In genomic region chr17:50151041-50151936, GRCh38 we compare ENCODE assay signal across 8 cellular contexts. TPM values are rescaled to one million over a fixed set of nuclear protein-coding genes. Genes with fewer than 3 reads are reported as not detected.
A peak's percentile ranks its signal among the peaks of the same experiment; 100 is the strongest.
DNase-seq lines count a peak whose midpoint lies in the region; ATAC-seq and TF ChIP-seq lines count a peak whose summit lies in the region.

No MANE protein-coding gene starts in this region.

- peak overlapping the region; percentile 83 for H3K4me3 Mint-ChIP-seq in activated CD4-positive, alpha-beta memory T cell treated with anti-CD3 and anti-CD28 coated beads, Interleukin-2, amount 10 ng/mL, durations not matched to agents 7 days and 5 days

- H3K27me3 Mint-ChIP-seq in activated CD4-positive, alpha-beta memory T cell treated with anti-CD3 and anti-CD28 coated beads, Interleukin-2, amount 10 ng/mL, durations not matched to agents 7 days and 5 days: no peaks in the 10 kb centered on the region

- H3K9me3 Mint-ChIP-seq in activated CD4-positive, alpha-beta memory T cell treated with anti-CD3 and anti-CD28 coated beads, Interleukin-2, amount 10 ng/mL, durations not matched to agents 7 days and 5 days: no peaks in the 10 kb centered on the region

- peaks cover 0 to 5% of the 10 kb centered on the region in 2 donors for H3K36me3 ChIP-seq in duodenal mucosa (ENCODE audit: control insufficient read depth in 1 of 2, insufficient read depth in 2 of 2, low read length in 2 of 2)
- peaks cover 8% of the 10 kb centered on the region for H3K36me3 ChIP-seq in lower lobe of right lung

- H3K36me3 Mint-ChIP-seq in activated CD4-positive, alpha-beta memory T cell treated with anti-CD3 and anti-CD28 coated beads, Interleukin-2, amount 10 ng/mL, durations not matched to agents 7 days and 5 days (ENCODE audit: low read depth): peaks cover 34% of the 10 kb centered on the region

- H3K9me3 ChIP-seq in duodenal mucosa (ENCODE audit: control insufficient read depth in 1 of 2, low read length in 2 of 2) (no peaks in the 10 kb centered on the region), lower lobe of right lung (no peaks in the 10 kb centered on the region)

- POLR2A ChIA-PET in activated CD4-positive, alpha-beta memory T cell treated with anti-CD3 and anti-CD28 coated beads, Interleukin-2, amount 10 ng/mL, durations not matched to agents 7 days and 5 days (lab: Charles Lee): interaction anchor here (0.6 to 4.4 kb wide), 6 partner anchors 10 to 412 kb away, joined by 3 to 47 read pairs (median 8); partner anchors contain the start of gene SAMD14

- ATAC-seq in GM18873 (IDR thresholded peaks at IDR 0.05; ENCODE audit: low FRiP score, unreplicated experiment) (peak; percentile 31), HG03439 (IDR thresholded peaks at IDR 0.05; ENCODE audit: unreplicated experiment) (peak; percentile 39), lower lobe of right lung (peak; percentile 87 to 88)

- peak; percentile 57 for TF ChIP-seq CTCF in lower lobe of right lung (IDR thresholded peaks at IDR 0.05)

- H3K4me1 ChIP-seq in duodenal mucosa (ENCODE audit: control insufficient read depth in 1 of 2, insufficient read depth in 2 of 2, low read length in 2 of 2): peaks cover 46 to 49% of the 10 kb centered on the region in 2 donors
- peaks cover 61% of the 10 kb centered on the region for H3K4me1 ChIP-seq in lower lobe of right lung

- peaks cover 40% of the 10 kb centered on the region for H3K4me1 Mint-ChIP-seq in activated CD4-positive, alpha-beta memory T cell treated with anti-CD3 and anti-CD28 coated beads, Interleukin-2, amount 10 ng/mL, durations not matched to agents 7 days and 5 days

- no peaks in the 10 kb centered on the region for H3K27me3 ChIP-seq in duodenal mucosa (ENCODE audit: control insufficient read depth in 1 of 2, insufficient read depth in 2 of 2, low read length in 2 of 2)
- no peaks in the 10 kb centered on the region for H3K27me3 ChIP-seq in lower lobe of right lung (ENCODE audit: low read depth)

- H3K27ac ChIP-seq in duodenal mucosa (ENCODE audit: low read depth, low read length) (peak overlapping the region; percentile 85), lower lobe of right lung (peak overlapping the region; percentile 86)

- CTCF ChIA-PET in activated CD4-positive, alpha-beta memory T cell treated with anti-CD3 and anti-CD28 coated beads, Interleukin-2, amount 10 ng/mL, durations not matched to agents 7 days and 5 days (lab: Charles Lee): interaction anchor here (0.5 to 5.7 kb wide), 16 partner anchors 8 to 349 kb away, joined by 3 to 58 read pairs (median 4); partner anchors contain the start of gene PDK2

- peak overlapping the region; percentile 61 to 67 for H3K9ac ChIP-seq in duodenal mucosa (ENCODE audit: low read depth in 1 of 2, low read length in 2 of 2)

- H3K4me3 ChIP-seq in duodenal mucosa (ENCODE audit: low read depth in 1 of 2, low read length in 2 of 2): peak overlapping the region; percentile 86 to 97
- peak overlapping the region; percentile 78 for H3K4me3 ChIP-seq in lower lobe of right lung

- intact Hi-C loops in lower lobe of right lung (cut with DNase I): no loop called here

- DNase-seq in AG08395 (ENCODE audit: low spot score) (peak; percentile 91), NCI-H526 treated with DMSO at 0.1 percent for 48 hours (lab: John Stamatoyannopoulos, UW) (peak; percentile 73), lower lobe of right lung (peak; percentile 94)
- peak; percentile 93 for DNase-seq in activated CD4-positive, alpha-beta memory T cell treated with anti-CD3 and anti-CD28 coated beads, Interleukin-2, amount 10 ng/mL, durations not matched to agents 7 days and 5 days
- DNase-seq in stimulated activated CD4-positive, alpha-beta T cell treated with anti-CD3 and anti-CD28 coated beads, Interleukin-4, amount 100 ng/mL, for 4 hours: peak; percentile 80 to 84

- peak overlapping the region; percentile 95 for H3K27ac Mint-ChIP-seq in activated CD4-positive, alpha-beta memory T cell treated with anti-CD3 and anti-CD28 coated beads, Interleukin-2, amount 10 ng/mL, durations not matched to agents 7 days and 5 days

RNA-seq across cellular contexts. Expression of gene PPP1R9B, which starts 0.8 kb away (rescaled TPM):
- total RNA-seq in activated CD4-positive, alpha-beta memory T cell treated with anti-CD3 and anti-CD28 coated beads, Interleukin-2, amount 10 ng/mL, durations not matched to agents 7 days and 5 days: 100 to 1,000 TPM; 136 to 137 TPM
- total RNA-seq in lower lobe of right lung: 92.6 TPM

RNA-seq across cellular contexts. Expression of gene SGCA, which starts 14.5 kb away (rescaled TPM):
- under 1 TPM in 1 of 2 experiments, not detected in 1; 0.30 TPM for total RNA-seq in activated CD4-positive, alpha-beta memory T cell treated with anti-CD3 and anti-CD28 coated beads, Interleukin-2, amount 10 ng/mL, durations not matched to agents 7 days and 5 days
- total RNA-seq in lower lobe of right lung: 9.1 TPM

RNA-seq across cellular contexts. Expression of gene SAMD14, which starts 21.3 kb away (rescaled TPM):
- total RNA-seq in activated CD4-positive, alpha-beta memory T cell treated with anti-CD3 and anti-CD28 coated beads, Interleukin-2, amount 10 ng/mL, durations not matched to agents 7 days and 5 days: 1 to 10 TPM in 1 of 2 experiments, under 1 TPM in 1; 0.68 to 1.3 TPM
- total RNA-seq in lower lobe of right lung: 9.2 TPM

RNA-seq across cellular contexts. Expression of gene COL1A1, which starts 50.1 kb away (rescaled TPM):
- under 1 TPM; 0.50 to 0.55 TPM for total RNA-seq in activated CD4-positive, alpha-beta memory T cell treated with anti-CD3 and anti-CD28 coated beads, Interleukin-2, amount 10 ng/mL, durations not matched to agents 7 days and 5 days
- 142 TPM for total RNA-seq in lower lobe of right lung

RNA-seq across cellular contexts. Expression of gene PDK2, which starts 56.1 kb away (rescaled TPM):
- 10 to 100 TPM; 19.6 to 23.4 TPM for total RNA-seq in activated CD4-positive, alpha-beta memory T cell treated with anti-CD3 and anti-CD28 coated beads, Interleukin-2, amount 10 ng/mL, durations not matched to agents 7 days and 5 days
- 35.7 TPM for total RNA-seq in lower lobe of right lung

Comparison
In these comparisons a context has a peak if more than half of its experiments do, and no peak if none do; other contexts are left out.
1. Peak in every context shown above with its lines: DNase-seq, ATAC-seq, H3K4me3 ChIP-seq and H3K27ac ChIP-seq.
2. ATAC-seq: peak in every context shown above with its lines; median percentile 88 in lower lobe of right lung; 39 in HG03439; 31 in GM18873.